ENCODE assay signal across 1 cellular context in the genomic region with DNA sequence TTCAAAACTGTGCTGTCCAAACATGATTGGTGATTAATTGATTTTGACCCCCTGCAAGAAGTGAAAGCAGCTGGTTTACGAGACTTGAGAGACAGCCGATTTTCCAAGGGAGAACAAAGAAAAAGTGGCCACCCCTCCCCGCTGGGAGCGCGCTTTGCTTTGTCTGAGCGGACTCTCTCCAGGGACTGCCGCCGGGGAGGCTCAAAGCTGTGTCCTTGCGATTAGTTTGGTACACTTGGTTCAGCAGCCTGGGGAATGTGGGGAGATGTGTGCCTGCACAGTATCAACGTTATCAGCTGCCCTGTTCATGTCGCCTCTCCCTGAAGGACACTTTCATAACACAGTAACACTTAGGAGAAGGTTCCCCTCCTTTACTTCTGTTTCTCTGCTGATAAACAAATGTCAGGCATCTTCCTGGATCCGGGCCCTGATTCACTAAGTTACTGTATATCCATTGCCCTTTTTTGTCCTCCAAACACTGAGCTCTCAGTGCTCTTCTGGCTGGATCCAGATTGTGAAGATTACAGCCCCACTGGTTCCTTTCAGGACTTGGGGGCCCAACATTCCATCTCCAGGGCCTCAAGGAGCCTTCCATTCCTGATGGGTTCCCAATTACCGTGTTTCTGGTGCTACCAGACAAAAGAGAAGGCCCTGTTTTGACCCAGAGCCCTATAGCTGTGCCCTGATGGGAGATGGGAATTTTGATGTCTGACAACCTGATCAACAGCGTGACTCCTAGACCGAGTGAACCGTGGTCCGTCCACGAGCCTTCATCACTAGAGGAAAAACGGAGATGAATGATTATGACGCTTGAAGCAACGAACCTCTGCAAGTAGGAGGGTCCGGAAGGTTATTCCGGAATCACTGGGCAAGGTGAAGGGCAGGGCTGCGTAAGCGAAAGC.
TF ChIP-seq lines count a peak whose summit lies in the region.

No MANE protein-coding gene starts in this region.

TF ChIP-seq in GM12878, 131 proteins besides CTCF, POLR2A, EP300 and RAD21:
- TF ChIP-seq, protein P1, sequence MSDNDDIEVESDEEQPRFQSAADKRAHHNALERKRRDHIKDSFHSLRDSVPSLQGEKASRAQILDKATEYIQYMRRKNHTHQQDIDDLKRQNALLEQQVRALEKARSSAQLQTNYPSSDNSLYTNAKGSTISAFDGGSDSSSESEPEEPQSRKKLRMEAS (IDR thresholded peaks at IDR 0.05; ENCODE audit: low read depth, low read length): no peak
- TF ChIP-seq SMAD5 (IDR thresholded peaks at IDR 0.05; ENCODE audit: low read depth): 0 out of 2 replicates have a peak, but pooled peaks have one; percentile 37
